ENCODE assay signal across 8 cellular contexts in genomic region chr14:59360923-59361794, GRCh38.
DNase-seq lines count a peak whose midpoint lies in the region; ATAC-seq and TF ChIP-seq lines count a peak whose summit lies in the region.

No MANE protein-coding gene starts in this region.

- no peak for TF ChIP-seq RAD21 in IMR-90 (IDR thresholded peaks at IDR 0.05; ENCODE audit: low read length)

- H3K4me2 ChIP-seq in IMR-90 (ENCODE audit: low read depth, low read length) (no peak overlapping the region), OCI-LY7 (ENCODE audit: low read length) (peak overlapping the region; percentile 88), trophoblast cell (ENCODE audit: low read length) (no peak overlapping the region)

- H3K4me1 ChIP-seq in ACC112 (ENCODE audit: control insufficient read depth, insufficient read depth, low read length, unreplicated experiment) = peaks cover 71% of the 10 kb centered on the region
- peaks cover 19% of the 10 kb centered on the region for H3K4me1 ChIP-seq in IMR-90 (ENCODE audit: control insufficient read depth, insufficient read depth, low read length)
- peaks cover 84% of the 10 kb centered on the region for H3K4me1 ChIP-seq in OCI-LY7 (ENCODE audit: insufficient read depth, low read length, poor library complexity, severe bottlenecking)
- peaks cover 4 to 8% of the 10 kb centered on the region in 2 donors for H3K4me1 ChIP-seq in esophagus (ENCODE audit: control insufficient read depth in 2 of 2, insufficient read depth in 2 of 2, low read length in 1 of 2)
- H3K4me1 ChIP-seq in trophoblast cell (ENCODE audit: control insufficient read depth in 1 of 2, insufficient read depth in 2 of 2, low read length in 2 of 2) = peaks cover 10 to 12% of the 10 kb centered on the region in 2 experiments

- H3K18ac ChIP-seq in IMR-90 (ENCODE audit: low read depth, low read length) (no peak overlapping the region), trophoblast cell (ENCODE audit: low read length) (no peak overlapping the region)

- H2BK5ac ChIP-seq in IMR-90 (ENCODE audit: low read depth, low read length, poor library complexity, severe bottlenecking) (peak overlapping the region; percentile 47), trophoblast cell (ENCODE audit: low read depth, low read length, poor library complexity) (no peak overlapping the region)

- H3K56ac ChIP-seq in IMR-90 (ENCODE audit: extremely low read depth, insufficient read depth, low read length) = no peak overlapping the region

- H3K14ac ChIP-seq in IMR-90 (replicated peaks; ENCODE audit: low read depth, low read length) (no peak overlapping the region; the same call in 1 of the 2 replicates), trophoblast cell (ENCODE audit: low read length) (no peak overlapping the region)

- H2AK5ac ChIP-seq in IMR-90 (ENCODE audit: low read depth, low read length) (peak overlapping the region; percentile 66), trophoblast cell (ENCODE audit: low read length) (no peak overlapping the region)

- H2AK9ac ChIP-seq in IMR-90 (replicated peaks; ENCODE audit: low read depth, low read length, poor library complexity) = no peak overlapping the region

- no peak overlapping the region for H3K4me3 ChIP-seq in ACC112 (ENCODE audit: low read depth, low read length)
- H3K4me3 ChIP-seq in IMR-90 (ENCODE audit: insufficient read depth, low read depth, low read length) = no peak overlapping the region
- peak overlapping the region; percentile 62 for H3K4me3 ChIP-seq in OCI-LY7 (ENCODE audit: low read depth, low read length, poor library complexity, severe bottlenecking)
- H3K4me3 ChIP-seq in esophagus (ENCODE audit: low read depth in 1 of 2, low read length in 2 of 2) = no peak overlapping the region
- H3K4me3 ChIP-seq in trophoblast cell (ENCODE audit: low read depth, low read length) = no peak overlapping the region

- H2BK15ac ChIP-seq in IMR-90 (ENCODE audit: low read depth, low read length) = peak overlapping the region; percentile 17; the same call in 1 of the 3 replicates

- BruUV-seq in IMR-90 (replicated peaks; lab: Mats Ljungman, UMichigan) = no TSS peak
- no TSS peak for BruUV-seq in OCI-LY7 (replicated peaks; lab: Mats Ljungman, UMichigan)

- H4K91ac ChIP-seq in IMR-90 (ENCODE audit: insufficient read depth, low read depth, low read length) (no peak overlapping the region; the same call in 1 of the 2 replicates), trophoblast cell (ENCODE audit: low read depth, low read length) (no peak overlapping the region)

- H3K79me2 ChIP-seq in ACC112 (ENCODE audit: control insufficient read depth, insufficient read depth, low read length, unreplicated experiment) (peaks cover 13% of the 10 kb centered on the region), OCI-LY7 (ENCODE audit: insufficient read depth, low read depth, low read length) (peaks cover 30% of the 10 kb centered on the region), trophoblast cell (ENCODE audit: control insufficient read depth, insufficient read depth, low read length, poor library complexity) (no peaks in the 10 kb centered on the region)

- H3K27me3 ChIP-seq in ACC112 (ENCODE audit: insufficient read depth, low read length) (no peaks in the 10 kb centered on the region), IMR-90 (ENCODE audit: control insufficient read depth, insufficient read depth, low read length) (no peaks in the 10 kb centered on the region), esophagus (ENCODE audit: control insufficient read depth in 1 of 2, insufficient read depth in 2 of 2, low read length in 2 of 2) (no peaks in the 10 kb centered on the region), trophoblast cell (ENCODE audit: insufficient read depth, low read length) (no peaks in the 10 kb centered on the region)

- no peak for TF ChIP-seq POLR2A in IMR-90 (IDR thresholded peaks at IDR 0.05; ENCODE audit: low read depth, low read length)

- H3K9me1 ChIP-seq in IMR-90 (ENCODE audit: insufficient read depth, low read length) = peaks cover 9% of the 10 kb centered on the region

- CTCF ChIA-PET in IMR-90 (lab: Yijun Ruan, JAX) = no interaction called here
- CTCF ChIA-PET in OCI-LY7 (lab: Charles Lee; ENCODE audit: unreplicated experiment) = no interaction called here

- H2BK120ac ChIP-seq in IMR-90 (ENCODE audit: low read depth, low read length) (peak overlapping the region; percentile 33), trophoblast cell (ENCODE audit: insufficient read depth, low read length, poor library complexity) (no peak overlapping the region)

- no peak overlapping the region; the same call in 1 of the 2 replicates for H2BK20ac ChIP-seq in IMR-90 (ENCODE audit: low read depth, low read length)

- H3K4ac ChIP-seq in IMR-90 (ENCODE audit: low read depth, low read length) = no peak overlapping the region; the same call in 1 of the 2 replicates
- H3K4ac ChIP-seq in trophoblast cell (ENCODE audit: low read depth, low read length) = no peak overlapping the region

- no peaks in the 10 kb centered on the region; a peak in 1 of 4 replicates for H3K79me1 ChIP-seq in IMR-90 (ENCODE audit: low read depth in 1 of 2, low read length in 2 of 2)
- no peaks in the 10 kb centered on the region for H3K79me1 ChIP-seq in trophoblast cell (ENCODE audit: low read length)

- no peak for TF ChIP-seq CTCF in IMR-90 (conservative IDR thresholded peaks at IDR 0.05; ENCODE audit: low read depth, low read length)
- TF ChIP-seq CTCF in OCI-LY7 (conservative IDR thresholded peaks at IDR 0.05; ENCODE audit: low read length) = no peak; the same call in 1 of the 2 replicates

- peak overlapping the region; percentile 56 for H2BK12ac ChIP-seq in trophoblast cell (ENCODE audit: low read length)

- in situ Hi-C loops in IMR-90 (cut with MboI; ENCODE audit: low sequenced_read_pairs) = no loop called here

- dilution Hi-C loops in IMR-90 (cut with HindIII; ENCODE audit: low sequenced_read_pairs, unreplicated experiment) = no loop called here

- H3K9me3 ChIP-seq in IMR-90 (ENCODE audit: control insufficient read depth, insufficient read depth, low read length) = no peaks in the 10 kb centered on the region
- no peaks in the 10 kb centered on the region for H3K9me3 ChIP-seq in OCI-LY7 (ENCODE audit: low read length)
- H3K9me3 ChIP-seq in esophagus (ENCODE audit: control insufficient read depth in 2 of 2, insufficient read depth in 1 of 2, low read depth in 1 of 2, low read length in 1 of 2) = no peaks in the 10 kb centered on the region
- H3K9me3 ChIP-seq in trophoblast cell (ENCODE audit: insufficient read depth, low read depth, low read length) = no peaks in the 10 kb centered on the region

- H4K20me1 ChIP-seq in IMR-90 (ENCODE audit: insufficient read depth, low read length) (no peaks in the 10 kb centered on the region), OCI-LY7 (ENCODE audit: insufficient read depth, low read length) (no peaks in the 10 kb centered on the region)

- H3K36me3 ChIP-seq in ACC112 (ENCODE audit: insufficient read depth, low read length) (peaks cover 3% of the 10 kb centered on the region; the same call in 1 of the 2 replicates), IMR-90 (ENCODE audit: control insufficient read depth, insufficient read depth, low read length) (peaks cover 5% of the 10 kb centered on the region), OCI-LY7 (ENCODE audit: insufficient read depth, low read length) (peaks cover 58% of the 10 kb centered on the region), esophagus (ENCODE audit: control insufficient read depth in 2 of 2, insufficient read depth in 2 of 2, low read length in 1 of 2) (peaks cover 4 to 9% of the 10 kb centered on the region in 2 donors), trophoblast cell (ENCODE audit: control insufficient read depth in 1 of 2, insufficient read depth in 2 of 2, low read length in 2 of 2) (peaks cover 7 to 11% of the 10 kb centered on the region in 2 experiments)

- no peaks in the 10 kb centered on the region for H3K9me2 ChIP-seq in OCI-LY7 (ENCODE audit: insufficient read depth, low read length)

- H4K12ac ChIP-seq in trophoblast cell (ENCODE audit: low read depth, low read length) = no peak overlapping the region

- POLR2A ChIA-PET in IMR-90 (lab: Charles Lee; ENCODE audit: unreplicated experiment) (no interaction called here), OCI-LY7 (lab: Charles Lee) (interaction anchor here (0.5 to 2.5 kb wide), 11 partner anchors 9 to 230 kb away, joined by 3 to 10 read pairs (median 4); no protein-coding TSS in a partner anchor)

- intact Hi-C loops in IMR-90 (cut with micrococcal nuclease) (no loop called here), OCI-LY7 (cut with micrococcal nuclease; ENCODE audit: unreplicated experiment) (loop anchor here (5.0 kb wide), 2 partner anchors 234 to 886 kb away; partner anchors contain the start of gene PPM1A)

- ATAC-seq in IMR-90 (ENCODE audit: low read depth) (peak; percentile 57), HG03097 (IDR thresholded peaks at IDR 0.05; ENCODE audit: low FRiP score, unreplicated experiment) (no peak)

- H2AFZ ChIP-seq in ACC112 (ENCODE audit: low read length, unreplicated experiment) = no peak overlapping the region
- no peak overlapping the region for H2AFZ ChIP-seq in IMR-90 (replicated peaks; ENCODE audit: low read length, poor library complexity)
- peak overlapping the region; percentile 23; the same call in 1 of the 2 replicates for H2AFZ ChIP-seq in OCI-LY7 (ENCODE audit: low read length)
- H2AFZ ChIP-seq in trophoblast cell (ENCODE audit: insufficient read depth, low read length, poor library complexity) = no peak overlapping the region

- no peak overlapping the region for H4K5ac ChIP-seq in IMR-90 (ENCODE audit: low read depth, low read length)

- H3K23ac ChIP-seq in IMR-90 (ENCODE audit: low read depth, low read length) (no peak overlapping the region), trophoblast cell (ENCODE audit: low read length) (no peak overlapping the region)

- H3K27ac ChIP-seq in ACC112 (ENCODE audit: low read depth, low read length) = peak overlapping the region; percentile 73
- no peak overlapping the region for H3K27ac ChIP-seq in IMR-90 (ENCODE audit: insufficient read depth, low read length)
- H3K27ac ChIP-seq in OCI-LY7 (ENCODE audit: low read depth, low read length, poor library complexity, severe bottlenecking) = peak overlapping the region; percentile 99
- peak overlapping the region; percentile 75 to 92 for H3K27ac ChIP-seq in esophagus (ENCODE audit: low read depth in 2 of 2, low read length in 1 of 2)
- H3K27ac ChIP-seq in trophoblast cell (ENCODE audit: low read depth, low read length) = no peak overlapping the region

- no peak overlapping the region for H3K9ac ChIP-seq in IMR-90 (ENCODE audit: low read depth, low read length)
- H3K9ac ChIP-seq in trophoblast cell (ENCODE audit: low read length) = no peak overlapping the region

- DNase-seq in IMR-90 (peak; percentile 82), OCI-LY7 (ENCODE audit: low spot score) (peak; percentile 47), trophoblast cell (peak; percentile 91 to 95), germinal center (ENCODE audit: low spot score) (no peak)
- no peak for DNase-seq in activated CD8-positive, alpha-beta memory T cell treated with anti-CD3 and anti-CD28 coated beads, Interleukin-2, amount 50 U/mL, for 48 hours

- H4K8ac ChIP-seq in IMR-90 (ENCODE audit: low read depth in 2 of 2, low read length in 2 of 2) (0 out of 4 replicates have a peak overlapping the region, but pooled peaks of 1 of the 2 experiments have one; percentile 4), trophoblast cell (ENCODE audit: low read depth, low read length) (no peak overlapping the region)

- 88% methylated on average over 3 of the region's 13 CpGs; no CpG with 5 or more reads in 1 of the 2 experiments for WGBS in IMR-90 (ENCODE audit: extremely low coverage in 2 of 2, insufficient read length in 1 of 2), 2 experiments
- 52 to 53% methylated on average over 13 of the region's 13 CpGs for WGBS in esophagus, 2 donors
- WGBS in trophoblast cell (ENCODE audit: extremely low coverage, insufficient coverage, insufficient read length) = no CpG with 5 or more reads among the region's 13 CpGs

Comparison
In these comparisons a context has a peak if more than half of its experiments do, and no peak if none do; other contexts are left out.
1. H3K27ac ChIP-seq: peak in ACC112 (single experiment), OCI-LY7 (single experiment) and esophagus (2 of 2); none in IMR-90 (single experiment) and trophoblast cell (single experiment).
2. DNase-seq: peak in IMR-90 (single experiment), OCI-LY7 (single experiment) and trophoblast cell (2 of 2); none in germinal center (single experiment) and activated CD8-positive, alpha-beta memory T cell treated with anti-CD3 and anti-CD28 coated beads, Interleukin-2, amount 50 U/mL, for 48 hours (single experiment).